Comparison of ENCODE assay signal across 8 cellular contexts in genomic region chr3:111541911-111542483, GRCh38. TPM values are rescaled to one million over a fixed set of nuclear protein-coding genes. Genes with fewer than 3 reads are reported as not detected.
A peak's percentile ranks its signal among the peaks of the same experiment; 100 is the strongest.
DNase-seq lines count a peak whose midpoint lies in the region; ATAC-seq and TF ChIP-seq lines count a peak whose summit lies in the region.

Gene CD96 (plus strand): TSS chr3:111542197. CDS start chr3:111542249, 52 bp downstream.

- H3K4me3 Mint-ChIP-seq in activated CD4-positive, alpha-beta T cell treated with anti-CD3 and anti-CD28 coated beads for 36 hours, result no peak within 1 kb of the TSS
- no peak within 1 kb of the TSS for H3K4me3 Mint-ChIP-seq in effector memory CD8-positive, alpha-beta T cell
- no peak within 1 kb of the TSS for H3K4me3 Mint-ChIP-seq in Caco-2 (ENCODE audit: unreplicated experiment)

- intact Hi-C loops in activated CD4-positive, alpha-beta T cell treated with anti-CD3 and anti-CD28 coated beads for 36 hours (cut with DNase I, micrococcal nuclease), result loop anchor here (1.0 to 10.0 kb wide), 16 partner anchors 53 to 1809 kb away; partner anchors contain the start of genes NECTIN3 (in 2 of the 2) and ZBED2 (in 2 of the 2)
- intact Hi-C loops in Caco-2 (cut with micrococcal nuclease; ENCODE audit: unreplicated experiment), result loop anchor here (5.0 kb wide), 1 partner anchor 470 kb away; the partner anchor contains the start of gene NECTIN3

- H3K36me3 ChIP-seq in Caco-2 (ENCODE audit: control insufficient read depth, insufficient read depth, low read length), result no peaks in the 10 kb centered on the region

- no peak within 1 kb of the TSS for H3K4me3 ChIP-seq in Caco-2 (ENCODE audit: low read depth, low read length)

- peaks cover 2% of the 10 kb centered on the region for H3K9me3 Mint-ChIP-seq in activated CD4-positive, alpha-beta T cell treated with anti-CD3 and anti-CD28 coated beads for 36 hours (ENCODE audit: low read depth)
- H3K9me3 Mint-ChIP-seq in effector memory CD8-positive, alpha-beta T cell, result no peaks in the 10 kb centered on the region
- H3K9me3 Mint-ChIP-seq in Caco-2 (ENCODE audit: unreplicated experiment), result no peaks in the 10 kb centered on the region

- peaks cover 19% of the 10 kb centered on the region for H3K4me1 ChIP-seq in Caco-2

- no peaks in the 10 kb centered on the region for H3K9me3 ChIP-seq in Caco-2

- TF ChIP-seq CTCF in GM10266 (IDR thresholded peaks at IDR 0.05; ENCODE audit: control insufficient read depth, insufficient read depth, low read depth, missing control alignments) (no peak), Caco-2 (IDR thresholded peaks at IDR 0.05; ENCODE audit: insufficient read depth in 1 of 2, low read depth in 1 of 2, low read length in 1 of 2, severe bottlenecking in 1 of 2, unreplicated experiment in 1 of 2) (no peak)

- peak; percentile 16 for DNase-seq in GM10266 (ENCODE audit: extremely low spot score)
- peak; percentile 81 for DNase-seq in activated CD4-positive, alpha-beta T cell treated with anti-CD3 and anti-CD28 coated beads for 36 hours
- DNase-seq in effector memory CD8-positive, alpha-beta T cell, result peak; percentile 69 to 77 (median 69)
- peak; percentile 35 to 51 for DNase-seq in stimulated activated CD8-positive, alpha-beta memory T cell treated with anti-CD3 and anti-CD28 coated beads, Interleukin-4, amount 100 ng/mL, for 4 hours (ENCODE audit: low read depth in 2 of 2, low spot score in 1 of 2)
- DNase-seq in SIG-M5 treated with dmso at 0.1 percent for 504 hours (lab: John Stamatoyannopoulos, UW; ENCODE audit: unreplicated experiment), result no peak
- DNase-seq in Caco-2, result no peak
- no peak for DNase-seq in RKO (ENCODE audit: low spot score)

- peak within 1 kb of the TSS; percentile 100 for H3K27ac Mint-ChIP-seq in activated CD4-positive, alpha-beta T cell treated with anti-CD3 and anti-CD28 coated beads for 36 hours
- H3K27ac Mint-ChIP-seq in effector memory CD8-positive, alpha-beta T cell, result peak within 1 kb of the TSS in 1 of 2 donors; percentile 98
- no peak within 1 kb of the TSS for H3K27ac Mint-ChIP-seq in Caco-2 (ENCODE audit: unreplicated experiment)

- CTCF ChIA-PET in activated CD4-positive, alpha-beta T cell treated with anti-CD3 and anti-CD28 coated beads for 36 hours (lab: Charles Lee), result interaction anchor here (0.6 to 1.1 kb wide), 5 partner anchors 10 to 77 kb away, joined by 3 to 6 read pairs (median 4); no protein-coding TSS in a partner anchor
- CTCF ChIA-PET in Caco-2 (lab: Charles Lee), result no interaction called here

- POLR2A ChIA-PET in activated CD4-positive, alpha-beta T cell treated with anti-CD3 and anti-CD28 coated beads for 36 hours (lab: Charles Lee), result interaction anchor here (0.9 to 1.0 kb wide), 2 partner anchors 62 to 74 kb away, joined by 3 read pairs; no protein-coding TSS in a partner anchor
- POLR2A ChIA-PET in Caco-2 (lab: Charles Lee), result no interaction called here

- peak; percentile 36 for ATAC-seq in HG02884 (IDR thresholded peaks at IDR 0.05; ENCODE audit: unreplicated experiment)
- peak; percentile 71 for ATAC-seq in activated CD4-positive, alpha-beta T cell treated with anti-CD3 and anti-CD28 coated beads for 36 hours
- ATAC-seq in effector memory CD8-positive, alpha-beta T cell (replicated peaks), result peak; percentile 80

- H3K27me3 Mint-ChIP-seq in activated CD4-positive, alpha-beta T cell treated with anti-CD3 and anti-CD28 coated beads for 36 hours, result no peaks in the 10 kb centered on the region
- no peaks in the 10 kb centered on the region for H3K27me3 Mint-ChIP-seq in effector memory CD8-positive, alpha-beta T cell
- H3K27me3 Mint-ChIP-seq in Caco-2 (ENCODE audit: insufficient read depth, unreplicated experiment), result no peaks in the 10 kb centered on the region

- no TSS peak for BruUV-seq in Caco-2 (replicated peaks; lab: Mats Ljungman, UMichigan)

- H3K27me3 ChIP-seq in Caco-2 (replicated peaks; ENCODE audit: control insufficient read depth, insufficient read depth, low read length), result no peaks in the 10 kb centered on the region

- H3K4me1 Mint-ChIP-seq in activated CD4-positive, alpha-beta T cell treated with anti-CD3 and anti-CD28 coated beads for 36 hours, result peaks cover 82% of the 10 kb centered on the region
- H3K4me1 Mint-ChIP-seq in effector memory CD8-positive, alpha-beta T cell (ENCODE audit: low read depth in 2 of 2), result peaks cover 45 to 56% of the 10 kb centered on the region in 2 donors
- peaks cover 11% of the 10 kb centered on the region for H3K4me1 Mint-ChIP-seq in Caco-2 (ENCODE audit: low read depth, unreplicated experiment)

- peaks cover 30% of the 10 kb centered on the region for H3K36me3 Mint-ChIP-seq in activated CD4-positive, alpha-beta T cell treated with anti-CD3 and anti-CD28 coated beads for 36 hours (ENCODE audit: low read depth)
- H3K36me3 Mint-ChIP-seq in effector memory CD8-positive, alpha-beta T cell (ENCODE audit: insufficient read depth), result peaks cover 28% of the 10 kb centered on the region
- no peaks in the 10 kb centered on the region for H3K36me3 Mint-ChIP-seq in Caco-2 (ENCODE audit: insufficient read depth, unreplicated experiment)

RNA-seq across cellular contexts. Expression of gene CD96, which starts in this region (rescaled TPM):
- 10 to 100 TPM; 38.3 to 40.8 TPM for total RNA-seq in activated CD4-positive, alpha-beta T cell treated with anti-CD3 and anti-CD28 coated beads for 36 hours
- 0.59 and 1.5 TPM in 2 replicates for total RNA-seq in Caco-2 (2022)

Comparison
In these comparisons a context has a peak if more than half of its experiments do, and no peak if none do; other contexts are left out.
1. RNA of gene CD96 (total RNA-seq): 38.3 to 40.8 TPM in activated CD4-positive, alpha-beta T cell treated with anti-CD3 and anti-CD28 coated beads for 36 hours; 0.59 to 1.5 TPM in Caco-2; every median in the first group is over 10 times any median in the second.
2. DNase-seq: peak in GM10266 (single experiment), activated CD4-positive, alpha-beta T cell treated with anti-CD3 and anti-CD28 coated beads for 36 hours (single experiment), effector memory CD8-positive, alpha-beta T cell (3 of 3) and stimulated activated CD8-positive, alpha-beta memory T cell treated with anti-CD3 and anti-CD28 coated beads, Interleukin-4, amount 100 ng/mL, for 4 hours (2 of 2); none in SIG-M5 treated with dmso at 0.1 percent for 504 hours (single experiment), Caco-2 (0 of 2) and RKO (single experiment).
3. Peak in every context shown above with its lines, with median percentiles within 50 percentile points of each other: ATAC-seq.